Comparison of ENCODE assay signal across 26 cellular contexts in genomic region chr4:8387615-8388266, GRCh38. TPM values are rescaled to one million over a fixed set of nuclear protein-coding genes. Genes with fewer than 3 reads are reported as not detected.
DNase-seq lines count a peak whose midpoint lies in the region; ATAC-seq, FAIRE-seq and TF ChIP-seq lines count a peak whose summit lies in the region.
"Had no signal": no experiment of that assay in that cellular context is flagged by ENCODE, and none has a peak within 500 bp of the region (broad histone marks: within the 10 kb centered on the region; RNA-seq: fewer than 3 reads in every experiment).

No MANE protein-coding gene starts in this region.

- H3K79me2 ChIP-seq in mammary epithelial cell (ENCODE audit: insufficient read depth, low read length) (no peaks in the 10 kb centered on the region), osteoblast (ENCODE audit: insufficient read depth, low read length) (no peaks in the 10 kb centered on the region)

- in situ Hi-C loops in mammary epithelial cell (cut with MboI; ENCODE audit: low sequenced_read_pairs in 2 of 2) = no loop called here

- dilution Hi-C loops in mammary epithelial cell (cut with HindIII; ENCODE audit: low sequenced_read_pairs) = loop anchor here (5.0 kb wide), 1 partner anchor 65 kb away; no protein-coding TSS in a partner anchor

- CTCF ChIA-PET in MCF 10A (lab: Yijun Ruan, JAX) (interaction anchor here (0.5 to 2.2 kb wide), 4 partner anchors 23 to 1842 kb away, joined by 3 to 8 read pairs (median 4); no protein-coding TSS in a partner anchor), mammary epithelial cell (lab: Charles Lee; ENCODE audit: low non-redundant PET) (no interaction called here), RWPE1 (lab: Yijun Ruan, JAX) (no interaction called here)

- BruUV-seq in MCF 10A (replicated peaks; lab: Mats Ljungman, UMichigan) (no TSS peak), mammary epithelial cell (replicated peaks; lab: Mats Ljungman, UMichigan) (no TSS peak)

- peak; percentile 45 for DNase-seq in MCF 10A (ENCODE audit: unreplicated experiment)
- no peak for DNase-seq in mammary epithelial cell
- DNase-seq in RWPE1 (ENCODE audit: low spot score) = peak; percentile 16
- DNase-seq in bronchial epithelial cell (ENCODE audit: low read depth) = peak; percentile 32
- peak; percentile 34 for DNase-seq in osteoblast (ENCODE audit: insufficient read length, low spot score, missing footprints)
- DNase-seq in lower lobe of right lung = no peak
- DNase-seq: AML-193, DMS53, EL, GF-D8, HFFc6, Kasumi-1, MM.1S, NCI-H1048, NCI-H1417 treated with DMSO at 0.1 percent for 48 hours, NCI-H187, NCI-H446 treated with DMSO at 0.1 percent for 48 hours, NCI-H526 treated with DMSO at 0.1 percent for 48 hours, OCI-M1, SHP77 treated with DMSO at 0.1 percent for 48 hours had no signal

- no peaks in the 10 kb centered on the region for H3K9me3 ChIP-seq in mammary epithelial cell (replicated peaks; ENCODE audit: insufficient read depth, low read length)
- no peaks in the 10 kb centered on the region for H3K9me3 ChIP-seq in osteoblast (ENCODE audit: low read depth, low read length)
- no peaks in the 10 kb centered on the region for H3K9me3 ChIP-seq in lower lobe of right lung

- ATAC-seq in lower lobe of right lung (no peak), GM21825 (IDR thresholded peaks at IDR 0.05; ENCODE audit: unreplicated experiment) (no peak)
- no peak for ATAC-seq in activated CD4-positive, CD25-positive, alpha-beta regulatory T cell treated with anti-CD3 and anti-CD28 coated beads, Interleukin-2, amount 50 U/mL, for 24 hours

- WGBS in mammary epithelial cell (ENCODE audit: low coverage, missing lambda C conversion rate) = 89% methylated on average over 22 of the region's 23 CpGs

- H3K27ac Mint-ChIP-seq in MCF 10A (ENCODE audit: low read depth, unreplicated experiment) = no peak overlapping the region
- H3K27ac Mint-ChIP-seq: HFFc6 had no signal

- H3K36me3 ChIP-seq in mammary epithelial cell (ENCODE audit: insufficient read depth, low read length) (no peaks in the 10 kb centered on the region), bronchial epithelial cell (ENCODE audit: control insufficient read depth, insufficient read depth, low read length) (peaks cover 18% of the 10 kb centered on the region), osteoblast (ENCODE audit: insufficient read depth, low read length) (peaks cover 13% of the 10 kb centered on the region), lower lobe of right lung (peaks cover 72% of the 10 kb centered on the region)

- H2AFZ ChIP-seq in mammary epithelial cell (ENCODE audit: low read depth, low read length) (no peak overlapping the region), osteoblast (ENCODE audit: low read length) (no peak overlapping the region)

- H3K4me2 ChIP-seq in mammary epithelial cell (ENCODE audit: insufficient read depth, low read depth, low read length) (no peak overlapping the region), osteoblast (ENCODE audit: insufficient read depth, low read length) (no peak overlapping the region)

- no peak overlapping the region for H3K4me3 Mint-ChIP-seq in MCF 10A (ENCODE audit: unreplicated experiment)
- H3K4me3 Mint-ChIP-seq: CD14-positive monocyte, HFFc6 had no signal

- no peak overlapping the region for H3K9ac ChIP-seq in mammary epithelial cell (ENCODE audit: insufficient read depth, low read length)

- H3K4me1 Mint-ChIP-seq in MCF 10A (ENCODE audit: insufficient read depth, unreplicated experiment) = peaks cover 9% of the 10 kb centered on the region
- H3K4me1 Mint-ChIP-seq: CD14-positive monocyte had no signal

- no peaks in the 10 kb centered on the region for H3K9me3 Mint-ChIP-seq in MCF 10A (ENCODE audit: unreplicated experiment)
- H3K9me3 Mint-ChIP-seq: HFFc6 had no signal

- no peaks in the 10 kb centered on the region for H3K27me3 ChIP-seq in mammary epithelial cell (ENCODE audit: insufficient read depth, low read length)
- H3K27me3 ChIP-seq in bronchial epithelial cell (ENCODE audit: control insufficient read depth, insufficient read depth, low read length) = no peaks in the 10 kb centered on the region
- no peaks in the 10 kb centered on the region for H3K27me3 ChIP-seq in osteoblast (ENCODE audit: insufficient read depth, low read length)
- no peaks in the 10 kb centered on the region for H3K27me3 ChIP-seq in lower lobe of right lung (ENCODE audit: low read depth)

- no peaks in the 10 kb centered on the region for H3K27me3 Mint-ChIP-seq in MCF 10A (ENCODE audit: insufficient read depth, unreplicated experiment)

- no peak overlapping the region for H3K4me3 ChIP-seq in mammary epithelial cell (replicated peaks in 1 of 3; ENCODE audit: insufficient read depth in 1 of 3, low read depth in 2 of 3, low read length in 3 of 3)
- H3K4me3 ChIP-seq in bronchial epithelial cell (ENCODE audit: low read depth, low read length) = no peak overlapping the region
- no peak overlapping the region for H3K4me3 ChIP-seq in osteoblast (ENCODE audit: insufficient read depth, low read length)
- H3K4me3 ChIP-seq in lower lobe of right lung = no peak overlapping the region
- H3K4me3 ChIP-seq: SK-N-MC had no signal

- H3K36me3 Mint-ChIP-seq in MCF 10A (ENCODE audit: insufficient read depth, unreplicated experiment) = peaks cover 25% of the 10 kb centered on the region

- intact Hi-C loops in MCF 10A (cut with micrococcal nuclease) = no loop called here
- intact Hi-C loops in mammary epithelial cell (cut with micrococcal nuclease) = no loop called here
- intact Hi-C loops in lower lobe of right lung (cut with DNase I) = no loop called here

- TF ChIP-seq CTCF in MCF 10A (IDR thresholded peaks at IDR 0.05; ENCODE audit: unreplicated experiment) (no peak), mammary epithelial cell (conservative IDR thresholded peaks at IDR 0.05 in 1 of 2, IDR thresholded peaks at IDR 0.05 in 1 of 2; ENCODE audit: extremely low read depth in 1 of 2, insufficient read depth in 1 of 2, low read depth in 1 of 2, low read length in 2 of 2) (no peak), RWPE1 (conservative IDR thresholded peaks at IDR 0.05; ENCODE audit: low read depth) (no peak), bronchial epithelial cell (IDR thresholded peaks at IDR 0.05; ENCODE audit: insufficient read depth, low read length, severe bottlenecking) (no peak), osteoblast (IDR thresholded peaks at IDR 0.05; ENCODE audit: extremely low read depth, low read depth, low read length) (no peak), lower lobe of right lung (IDR thresholded peaks at IDR 0.05) (no peak)

- no peak for FAIRE-seq in bronchial epithelial cell (lab: Jason Lieb, UNC)
- FAIRE-seq: D721Med had no signal

- H3K27ac ChIP-seq in mammary epithelial cell (ENCODE audit: insufficient read depth, low read depth, low read length) (no peak overlapping the region), RWPE1 (no peak overlapping the region), osteoblast (ENCODE audit: low read depth, low read length) (no peak overlapping the region), lower lobe of right lung (no peak overlapping the region)
- H3K27ac ChIP-seq: 22Rv1, SK-N-MC had no signal

- H4K20me1 ChIP-seq in mammary epithelial cell (ENCODE audit: insufficient read depth, low read length) (no peaks in the 10 kb centered on the region), osteoblast (ENCODE audit: insufficient read depth, low read length) (peaks cover 23% of the 10 kb centered on the region)

- H3K4me1 ChIP-seq in mammary epithelial cell (ENCODE audit: insufficient read depth, low read length) = peaks cover 13% of the 10 kb centered on the region
- peaks cover 14% of the 10 kb centered on the region for H3K4me1 ChIP-seq in osteoblast (ENCODE audit: insufficient read depth, low read length)
- peaks cover 17% of the 10 kb centered on the region for H3K4me1 ChIP-seq in lower lobe of right lung

- POLR2A ChIA-PET in MCF 10A (lab: Yijun Ruan, JAX) = interaction anchor here (0.6 kb wide), 1 partner anchor 87 kb away, joined by 4 read pairs; no protein-coding TSS in a partner anchor
- POLR2A ChIA-PET in RWPE1 (lab: Yijun Ruan, JAX; ENCODE audit: low non-redundant PET) = no interaction called here

RNA-seq across cellular contexts. Expression of gene ACOX3, which starts 52.8 kb away (rescaled TPM):
- total RNA-seq in MCF 10A (2022) = 17.9 TPM in 2 replicates
- 10 to 100 TPM; 19.6 to 94.0 TPM for total RNA-seq in mammary epithelial cell
- 4.4 TPM for polyA plus RNA-seq in mammary epithelial cell
- polyA minus RNA-seq in mammary epithelial cell = 43.7 TPM
- total RNA-seq in bronchial epithelial cell = 12.4 and 22.0 TPM in 2 replicates
- 24.2 and 29.2 TPM in 2 replicates for total RNA-seq in osteoblast
- 30.4 TPM for total RNA-seq in lower lobe of right lung

RNA-seq across cellular contexts. Expression of gene TRMT44, which starts 52.8 kb away (rescaled TPM):
- total RNA-seq in MCF 10A (2022) = 23.2 and 24.4 TPM in 2 replicates
- total RNA-seq in mammary epithelial cell = 10 to 100 TPM; 18.5 to 20.3 TPM
- polyA plus RNA-seq in mammary epithelial cell = 6.3 TPM
- polyA minus RNA-seq in mammary epithelial cell = 1.9 TPM
- total RNA-seq in bronchial epithelial cell = 10.0 and 14.1 TPM in 2 replicates
- 19.7 and 21.7 TPM in 2 replicates for total RNA-seq in osteoblast
- 23.9 TPM for total RNA-seq in lower lobe of right lung

Comparison
In these comparisons a context has a peak if more than half of its experiments do, and no peak if none do; other contexts are left out.
1. DNase-seq: peak in MCF 10A (single experiment), RWPE1 (single experiment), bronchial epithelial cell (single experiment) and osteoblast (single experiment); none in mammary epithelial cell (single experiment) and lower lobe of right lung (single experiment).